ENCODE assay signal across 23 cellular contexts in genomic region chr22:37069319-37069718, GRCh38. TPM values are rescaled to one million over a fixed set of nuclear protein-coding genes. Genes with fewer than 3 reads are reported as not detected.
DNase-seq lines count a peak whose midpoint lies in the region; ATAC-seq, FAIRE-seq and TF ChIP-seq lines count a peak whose summit lies in the region.
"Had no signal": no experiment of that assay in that cellular context is flagged by ENCODE, and none has a peak within 500 bp of the region (broad histone marks: within the 10 kb centered on the region; RNA-seq: fewer than 3 reads in every experiment).

No MANE protein-coding gene starts in this region.

- TF ChIP-seq CTCF in H1 (IDR thresholded peaks at IDR 0.05; ENCODE audit: control extremely low read depth in 1 of 3, insufficient read depth in 1 of 3, low read depth in 1 of 3, low read length in 3 of 3) (no peak), brain microvascular endothelial cell (IDR thresholded peaks at IDR 0.05; ENCODE audit: low read depth, low read length, missing control alignments) (no peak)

- no peak overlapping the region for H3K27ac ChIP-seq in H1 (ENCODE audit: low read depth, low read length)
- no peak overlapping the region for H3K27ac ChIP-seq in iPS-20b (ENCODE audit: low read length)
- H3K27ac ChIP-seq in brain microvascular endothelial cell = no peak overlapping the region
- H3K27ac ChIP-seq: KMS-11 had no signal

- no peak overlapping the region for H2BK120ac ChIP-seq in H1 (replicated peaks; ENCODE audit: low read depth, low read length)

- no peaks in the 10 kb centered on the region for H3K27me3 Mint-ChIP-seq in stimulated activated naive CD8-positive, alpha-beta T cell treated with anti-CD3 and anti-CD28 coated beads, Interleukin-15, amount 100 ng/mL, for 72 hours

- no peak for TF ChIP-seq RAD21 in H1 (IDR thresholded peaks at IDR 0.05 in 1 of 2, conservative IDR thresholded peaks at IDR 0.05 in 1 of 2; ENCODE audit: low read depth in 2 of 2, low read length in 2 of 2)

- WGBS in H1 (ENCODE audit: extremely low coverage in 1 of 2, insufficient coverage in 1 of 2, insufficient read length in 1 of 2, insufficient replicate concordance in 2 of 2, low coverage in 1 of 2, low lambda C conversion rate in 2 of 2, missing lambda C conversion rate in 1 of 2), 2 experiments = 72% methylated on average over 6 of the region's 11 CpGs; no CpG with 5 or more reads in 1 of the 2 experiments

- H3K27ac Mint-ChIP-seq in stimulated activated naive CD8-positive, alpha-beta T cell treated with anti-CD3 and anti-CD28 coated beads, Interleukin-15, amount 100 ng/mL, for 72 hours = no peak overlapping the region

- H3K4me1 ChIP-seq in H1 (replicated peaks in 1 of 4; ENCODE audit: control insufficient read depth in 3 of 4, insufficient read depth in 4 of 4, low read length in 3 of 4) (peaks cover 2 to 12% (median 5%) of the 10 kb centered on the region in 4 experiments; a peak in 4 of 7 replicates), iPS-20b (ENCODE audit: insufficient read depth, low read length) (no peaks in the 10 kb centered on the region)

- H3K56ac ChIP-seq in H1 (replicated peaks; ENCODE audit: insufficient read length, low read depth, low read length) = no peak overlapping the region

- POLR2A ChIA-PET in H1 (lab: Charles Lee; ENCODE audit: partially characterized antibody) = interaction anchor here (0.8 to 1.8 kb wide), 4 partner anchors 10 to 114 kb away, joined by 3 to 4 read pairs (median 4); partner anchors contain the start of gene IL2RB

- H4K5ac ChIP-seq in H1 (ENCODE audit: insufficient read length, low read depth, low read length) = no peak overlapping the region

- H3K79me2 ChIP-seq in H1 (ENCODE audit: control insufficient read depth in 1 of 2, insufficient read depth in 2 of 2, low read length in 2 of 2) = no peaks in the 10 kb centered on the region

- no peak overlapping the region for H2BK5ac ChIP-seq in H1 (ENCODE audit: low read depth, low read length)

- H3K4me2 ChIP-seq in H1 (ENCODE audit: insufficient read depth in 1 of 2, low read depth in 2 of 2, low read length in 2 of 2) = peak overlapping the region; percentile 60 to 92
- H3K4me2 ChIP-seq: KMS-11 had no signal

- H2BK15ac ChIP-seq in H1 (ENCODE audit: low read length) = no peak overlapping the region

- no peaks in the 10 kb centered on the region for H3K9me3 Mint-ChIP-seq in stimulated activated naive CD8-positive, alpha-beta T cell treated with anti-CD3 and anti-CD28 coated beads, Interleukin-15, amount 100 ng/mL, for 72 hours

- H2AK5ac ChIP-seq in H1 (ENCODE audit: low read depth, low read length) = no peak overlapping the region

- H3K4me3 ChIP-seq in H1 (ENCODE audit: extremely low read depth in 1 of 4, insufficient read depth in 2 of 4, low read depth in 3 of 4, low read length in 4 of 4) = peak overlapping the region in 2 of 4 experiments; percentile 31 to 55; a peak in 3 of 8 replicates
- peak overlapping the region; percentile 58; the same call in 1 of the 2 replicates for H3K4me3 ChIP-seq in iPS-20b (ENCODE audit: low read length)
- no peak overlapping the region for H3K4me3 ChIP-seq in brain microvascular endothelial cell (ENCODE audit: low read depth, low read length)

- peak overlapping the region; percentile 75; the same call in 1 of the 2 replicates for H2BK12ac ChIP-seq in H1 (ENCODE audit: low read depth, low read length)

- peaks cover 0 to 3% of the 10 kb centered on the region in 2 experiments; a peak in 2 of 4 replicates for H3K9me3 ChIP-seq in H1 (ENCODE audit: insufficient read depth in 2 of 2, low read depth in 1 of 2, low read length in 1 of 2)
- H3K9me3 ChIP-seq in iPS-20b (ENCODE audit: insufficient read depth, low read depth, low read length) = no peaks in the 10 kb centered on the region

- no peak overlapping the region for H2BK20ac ChIP-seq in H1 (ENCODE audit: low read length)

- no peaks in the 10 kb centered on the region for H3K79me1 ChIP-seq in H1 (ENCODE audit: low read depth, low read length)

- ATAC-seq in stimulated activated naive CD8-positive, alpha-beta T cell treated with anti-CD3 and anti-CD28 coated beads, Interleukin-15, amount 100 ng/mL, for 72 hours = peak; percentile 19
- ATAC-seq in stimulated activated naive CD8-positive, alpha-beta T cell treated with anti-CD3 and anti-CD28 coated beads, Interleukin-15, Interleukin-2, amounts not matched to agents 100 U/mL and 50 U/mL, for 24 hours = no peak
- ATAC-seq: PC-3 had no signal

- TF ChIP-seq POLR2A in H1 (IDR thresholded peaks at IDR 0.05; ENCODE audit: control extremely low read depth in 1 of 2, low read depth in 2 of 2, low read length in 2 of 2) = no peak

- in situ Hi-C loops in brain microvascular endothelial cell (cut with HindIII; ENCODE audit: low pct_ligation_motif_present, low sequenced_read_pairs) = no loop called here

- no peak overlapping the region for H3K14ac ChIP-seq in H1 (ENCODE audit: insufficient read length)

- H3K23me2 ChIP-seq in H1 (ENCODE audit: low read depth, low read length) = peaks cover 19% of the 10 kb centered on the region; the same call in 1 of the 2 replicates

- no peak for TF ChIP-seq EP300 in H1 (IDR thresholded peaks at IDR 0.05; ENCODE audit: borderline replicate concordance in 1 of 2, low read depth in 2 of 2, low read length in 2 of 2)

- H2AFZ ChIP-seq in H1 (ENCODE audit: low read length) = no peak overlapping the region

- H3K9ac ChIP-seq in H1 (replicated peaks in 1 of 4; ENCODE audit: extremely low read depth in 1 of 4, low read depth in 3 of 4, low read length in 3 of 4) (no peak overlapping the region), iPS-20b (ENCODE audit: low read depth, low read length) (no peak overlapping the region)
- H3K9ac ChIP-seq: KMS-11 had no signal

- H3K4me3 Mint-ChIP-seq in stimulated activated naive CD8-positive, alpha-beta T cell treated with anti-CD3 and anti-CD28 coated beads, Interleukin-15, amount 100 ng/mL, for 72 hours = no peak overlapping the region

- peaks cover 0 to 15% of the 10 kb centered on the region in 2 experiments for H4K20me1 ChIP-seq in H1 (replicated peaks in 1 of 2; ENCODE audit: control insufficient read depth in 1 of 2, insufficient read depth in 2 of 2, low read length in 2 of 2)

- no peak overlapping the region for H3K4ac ChIP-seq in H1 (replicated peaks; ENCODE audit: insufficient read length, low read depth, low read length)

- H3K36me3 ChIP-seq in H1 (ENCODE audit: control insufficient read depth in 2 of 4, insufficient read depth in 4 of 4, low read length in 3 of 4) (no peaks in the 10 kb centered on the region), iPS-20b (ENCODE audit: insufficient read depth, low read depth, low read length) (no peaks in the 10 kb centered on the region), brain microvascular endothelial cell (replicated peaks) (no peaks in the 10 kb centered on the region)

- DNase-seq in stimulated activated naive CD8-positive, alpha-beta T cell treated with anti-CD3 and anti-CD28 coated beads, Interleukin-15, amount 100 ng/mL, for 72 hours = no peak
- DNase-seq in stimulated activated naive CD8-positive, alpha-beta T cell treated with anti-CD3 and anti-CD28 coated beads, Interleukin-15, Interleukin-2, amounts not matched to agents 100 U/mL and 50 U/mL, for 24 hours = no peak
- DNase-seq in H1 (ENCODE audit: low read depth in 1 of 2, low spot score in 2 of 2) (no peak), H4 (ENCODE audit: low spot score) (no peak), pons (ENCODE audit: low spot score) (no peak), brain microvascular endothelial cell (no peak)
- no peak for DNase-seq in activated CD4-positive, alpha-beta T cell treated with anti-CD3 and anti-CD28 coated beads, Interleukin-2, amount 50 U/mL, for 4 hours
- DNase-seq: C1 segment of cervical spinal cord, DND-41, GF-D8, NCI-H1048, NCI-H1436 treated with DMSO at 0.1 percent for 48 hours, NCI-H2081, NCI-H748 treated with DMSO at 0.1 percent for 48 hours, PC-3 had no signal

- H4K8ac ChIP-seq in H1 (ENCODE audit: extremely low read depth, insufficient read depth, low read length) = no peak overlapping the region

- H3K27me3 ChIP-seq in H1 (replicated peaks in 1 of 4; ENCODE audit: control insufficient read depth in 3 of 4, extremely low read depth in 1 of 4, insufficient read depth in 3 of 4, low read length in 3 of 4) = peaks cover 14 to 63% (median 58%) of the 10 kb centered on the region in 4 experiments
- peaks cover 95% of the 10 kb centered on the region for H3K27me3 ChIP-seq in iPS-20b (ENCODE audit: insufficient read depth, low read length)
- H3K27me3 ChIP-seq in brain microvascular endothelial cell (replicated peaks) = peaks cover 12% of the 10 kb centered on the region

- H3K18ac ChIP-seq in H1 (ENCODE audit: extremely low read depth, low read length) = no peak overlapping the region

- peaks cover 9% of the 10 kb centered on the region for H3K4me1 Mint-ChIP-seq in stimulated activated naive CD8-positive, alpha-beta T cell treated with anti-CD3 and anti-CD28 coated beads, Interleukin-15, amount 100 ng/mL, for 72 hours

- no peak overlapping the region for H4K91ac ChIP-seq in H1 (replicated peaks; ENCODE audit: insufficient read length, low read length)

- no peak for FAIRE-seq in H1 (lab: Jason Lieb, UNC)
- FAIRE-seq: A204.1, GM12891, GM18507 had no signal

- CTCF ChIA-PET in H1 (lab: Charles Lee; ENCODE audit: partially characterized antibody) = interaction anchor here (0.8 to 1.8 kb wide), 5 partner anchors 9 to 130 kb away, joined by 3 to 9 read pairs (median 4); no protein-coding TSS in a partner anchor

- H3K23ac ChIP-seq in H1 (ENCODE audit: insufficient read length) = no peak overlapping the region

RNA-seq across cellular contexts. Expression of gene KCTD17, which starts 17.8 kb away (rescaled TPM):
- total RNA-seq in H1 (2021; fragmentation: NEBNext Ultra II Directional; extraction: Animal tissue kit (Norgen Biotek cat#: 25700)) = 35.8 and 39.4 TPM in 2 replicates
- polyA plus RNA-seq in H1 (2011; rRNA removed) = 44.0 and 69.0 TPM in 2 replicates
- polyA plus RNA-seq in H1 (2011; cell fraction: cytosol; rRNA removed) = 47.9 TPM
- polyA plus RNA-seq in H1 (2011; cell fraction: nucleus; rRNA removed) = 87.7 TPM
- 24.9 to 38.8 TPM (median 38.0 TPM) in 4 replicates for polyA plus RNA-seq in H1 (2012, experiment 1 of 2)
- polyA plus RNA-seq in H1 (2012, experiment 2 of 2) = 36.2 TPM
- 21.4 TPM for polyA plus RNA-seq in H1 (2013, experiment 1 of 2)
- polyA plus RNA-seq in H1 (2013, experiment 2 of 2) = 23.8 TPM
- polyA minus RNA-seq in H1 (2011; rRNA and poly(A)+ RNA removed) = 22.1 and 45.1 TPM in 2 replicates
- polyA minus RNA-seq in H1 (2011; cell fraction: cytosol; rRNA and poly(A)+ RNA removed) = 20.6 TPM
- polyA minus RNA-seq in H1 (2011; cell fraction: nucleus; rRNA and poly(A)+ RNA removed) = 27.7 TPM
- 6.3 and 7.4 TPM in 2 replicates for total RNA-seq in H4 (2014; rRNA removed; shearing (Covaris generic))

RNA-seq across cellular contexts. Expression of gene TMPRSS6, which starts 40.2 kb away (rescaled TPM):
- total RNA-seq in H1 (2021; fragmentation: NEBNext Ultra II Directional; extraction: Animal tissue kit (Norgen Biotek cat#: 25700)) = not detected in 2 replicates
- 0.02 and 0.05 TPM in 2 replicates for polyA plus RNA-seq in H1 (2011; rRNA removed)
- polyA plus RNA-seq in H1 (2011; cell fraction: cytosol; rRNA removed) = 0.06 TPM
- polyA plus RNA-seq in H1 (2011; cell fraction: nucleus; rRNA removed) = 0.19 TPM
- 0.13 to 0.27 TPM (median 0.19 TPM) in 4 replicates for polyA plus RNA-seq in H1 (2012, experiment 1 of 2)
- 0.09 TPM for polyA plus RNA-seq in H1 (2012, experiment 2 of 2)
- polyA plus RNA-seq in H1 (2013, experiment 1 of 2) = 0.02 TPM
- polyA plus RNA-seq in H1 (2013, experiment 2 of 2) = 0.02 TPM
- not detected in 2 replicates for polyA minus RNA-seq in H1 (2011; rRNA and poly(A)+ RNA removed)
- polyA minus RNA-seq in H1 (2011; cell fraction: cytosol; rRNA and poly(A)+ RNA removed) = not detected
- not detected for polyA minus RNA-seq in H1 (2011; cell fraction: nucleus; rRNA and poly(A)+ RNA removed)
- not detected in 2 replicates for total RNA-seq in H4 (2014; rRNA removed; shearing (Covaris generic))
- total RNA-seq: M059J, NCI-H460, SK-MEL-5 had no signal

RNA-seq across cellular contexts. Expression of gene MPST, which starts 49.8 kb away (rescaled TPM):
- 86.0 and 89.9 TPM in 2 replicates for total RNA-seq in H1 (2021; fragmentation: NEBNext Ultra II Directional; extraction: Animal tissue kit (Norgen Biotek cat#: 25700))
- polyA plus RNA-seq in H1 (2011; rRNA removed) = 124 and 229 TPM in 2 replicates
- polyA plus RNA-seq in H1 (2011; cell fraction: cytosol; rRNA removed) = 146 TPM
- polyA plus RNA-seq in H1 (2011; cell fraction: nucleus; rRNA removed) = 185 TPM
- 52.9 to 98.2 TPM (median 88.2 TPM) in 4 replicates for polyA plus RNA-seq in H1 (2012, experiment 1 of 2)
- 88.4 TPM for polyA plus RNA-seq in H1 (2012, experiment 2 of 2)
- 83.0 TPM for polyA plus RNA-seq in H1 (2013, experiment 1 of 2)
- 81.8 TPM for polyA plus RNA-seq in H1 (2013, experiment 2 of 2)
- 13.0 and 20.1 TPM in 2 replicates for polyA minus RNA-seq in H1 (2011; rRNA and poly(A)+ RNA removed)
- polyA minus RNA-seq in H1 (2011; cell fraction: cytosol; rRNA and poly(A)+ RNA removed) = 66.1 TPM
- polyA minus RNA-seq in H1 (2011; cell fraction: nucleus; rRNA and poly(A)+ RNA removed) = 39.9 TPM
- total RNA-seq in H4 (2014; rRNA removed; shearing (Covaris generic)) = 39.6 and 50.0 TPM in 2 replicates

RNA-seq across cellular contexts. Expression of gene TST, which starts 50.1 kb away (rescaled TPM):
- 22.6 and 23.6 TPM in 2 replicates for total RNA-seq in H1 (2021; fragmentation: NEBNext Ultra II Directional; extraction: Animal tissue kit (Norgen Biotek cat#: 25700))
- polyA plus RNA-seq in H1 (2011; rRNA removed) = 61.6 and 82.8 TPM in 2 replicates
- polyA plus RNA-seq in H1 (2011; cell fraction: cytosol; rRNA removed) = 53.6 TPM
- polyA plus RNA-seq in H1 (2011; cell fraction: nucleus; rRNA removed) = 57.3 TPM
- polyA plus RNA-seq in H1 (2012, experiment 1 of 2) = 20.0 to 33.4 TPM (median 31.7 TPM) in 4 replicates
- 46.9 TPM for polyA plus RNA-seq in H1 (2012, experiment 2 of 2)
- polyA plus RNA-seq in H1 (2013, experiment 1 of 2) = 21.6 TPM
- polyA plus RNA-seq in H1 (2013, experiment 2 of 2) = 21.2 TPM
- polyA minus RNA-seq in H1 (2011; rRNA and poly(A)+ RNA removed) = 15.3 and 16.1 TPM in 2 replicates
- 15.0 TPM for polyA minus RNA-seq in H1 (2011; cell fraction: cytosol; rRNA and poly(A)+ RNA removed)
- 24.1 TPM for polyA minus RNA-seq in H1 (2011; cell fraction: nucleus; rRNA and poly(A)+ RNA removed)
- total RNA-seq in H4 (2014; rRNA removed; shearing (Covaris generic)) = 31.7 and 38.2 TPM in 2 replicates
